In the genomic region with DNA sequence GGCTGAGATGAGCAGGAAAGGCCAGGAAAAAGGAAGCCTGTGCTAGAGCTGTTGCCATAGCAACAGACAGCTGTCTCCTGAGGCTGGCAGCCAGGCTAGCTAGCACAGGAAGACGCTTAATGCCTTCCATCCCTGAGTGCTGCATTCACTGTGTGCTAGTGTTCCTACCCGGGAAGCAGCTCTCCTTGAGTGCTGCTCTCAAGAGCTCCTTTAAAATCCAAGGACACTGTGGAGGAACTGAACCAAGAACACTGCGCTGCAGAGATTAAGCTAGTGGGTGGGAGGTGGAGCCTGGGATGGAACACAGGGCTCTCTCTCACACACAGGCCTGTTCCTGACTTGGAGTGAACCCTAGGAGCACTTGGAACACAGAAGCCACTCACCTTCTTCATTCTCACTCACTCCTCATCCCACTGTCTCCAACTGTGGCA, we compare ENCODE assay signal across 8 cellular contexts. TPM values are rescaled to one million over a fixed set of nuclear protein-coding genes. Genes with fewer than 3 reads are reported as not detected.
A peak's percentile ranks its signal among the peaks of the same experiment; 100 is the strongest.
DNase-seq lines count a peak whose midpoint lies in the region; ATAC-seq, FAIRE-seq and TF ChIP-seq lines count a peak whose summit lies in the region.

No MANE protein-coding gene starts in this region.

- H3K9me2 ChIP-seq in MM.1S (replicated peaks; ENCODE audit: insufficient read depth, low read length): no peaks in the 10 kb centered on the region

- H3K36me3 ChIP-seq in pancreas (no peaks in the 10 kb centered on the region), MM.1S (replicated peaks; ENCODE audit: insufficient read depth, low read length) (no peaks in the 10 kb centered on the region)

- intact Hi-C loops in pancreas (cut with DNase I): no loop called here

- TF ChIP-seq CTCF in fibroblast of the aortic adventitia (IDR thresholded peaks at IDR 0.05; ENCODE audit: insufficient read depth, low read length) (no peak), pancreas (IDR thresholded peaks at IDR 0.05) (no peak), MM.1S (IDR thresholded peaks at IDR 0.05; ENCODE audit: low read length) (no peak)

- no peaks in the 10 kb centered on the region for H4K20me1 ChIP-seq in MM.1S (ENCODE audit: insufficient read depth, low read length)

- H2AFZ ChIP-seq in MM.1S (ENCODE audit: low read length): no peak overlapping the region

- peak; percentile 73 for DNase-seq in A172 (ENCODE audit: low spot score)
- DNase-seq in H4 (ENCODE audit: low spot score): peak; percentile 59
- DNase-seq in fibroblast of the aortic adventitia (ENCODE audit: low read depth): peak; percentile 17
- no peak for DNase-seq in pancreas
- no peak for DNase-seq in SIG-M5 (lab: John Stamatoyannopoulos, UW)
- no peak for DNase-seq in MM.1S

- peak; percentile 99 for ATAC-seq in SK-N-SH treated with all-trans-retinoic acid at 6 μM for 48 hours
- peak in 3 of 4 donors; percentile 54 to 86 (median 72) for ATAC-seq in pancreas
- no peak for ATAC-seq in GM19463 (IDR thresholded peaks at IDR 0.05; ENCODE audit: unreplicated experiment)

- H3K9me3 ChIP-seq in pancreas: no peaks in the 10 kb centered on the region
- no peaks in the 10 kb centered on the region for H3K9me3 ChIP-seq in MM.1S (replicated peaks; ENCODE audit: insufficient read depth, low read length)

- H3K27me3 ChIP-seq in pancreas (no peaks in the 10 kb centered on the region), MM.1S (replicated peaks; ENCODE audit: insufficient read depth, low read length) (no peaks in the 10 kb centered on the region)

- no peaks in the 10 kb centered on the region for H3K79me2 ChIP-seq in MM.1S (ENCODE audit: low read length)

- 35 to 42% methylated on average over 3 of the region's 3 CpGs for WGBS in pancreas, 2 donors

- H3K4me2 ChIP-seq in MM.1S (ENCODE audit: low read depth, low read length): no peak overlapping the region

- H3K27ac ChIP-seq in pancreas (no peak overlapping the region), MM.1S (ENCODE audit: low read length) (no peak overlapping the region)

- H3K9ac ChIP-seq in MM.1S (ENCODE audit: low read length): no peak overlapping the region

- no peak for FAIRE-seq in pancreas (lab: Jason Lieb, UNC)

- no peaks in the 10 kb centered on the region for H3F3A ChIP-seq in MM.1S (ENCODE audit: insufficient read depth, low read length)

- H3K4me1 ChIP-seq in pancreas (no peaks in the 10 kb centered on the region), MM.1S (ENCODE audit: low read length) (no peaks in the 10 kb centered on the region)

- no peak overlapping the region for H3K4me3 ChIP-seq in fibroblast of the aortic adventitia (ENCODE audit: low read depth, low read length)
- H3K4me3 ChIP-seq in pancreas: no peak overlapping the region
- H3K4me3 ChIP-seq in MM.1S (ENCODE audit: low read length): no peak overlapping the region

TF ChIP-seq in SK-N-SH treated with all-trans-retinoic acid at 6 μM for 48 hours, 23 proteins besides CTCF, POLR2A, EP300 and RAD21:
- no peak for TF ChIP-seq ZNF70 (CRISPR knock-in tag; IDR thresholded peaks at IDR 0.05)
- no peak for TF ChIP-seq ARNTL (CRISPR knock-in tag; IDR thresholded peaks at IDR 0.05; ENCODE audit: borderline replicate concordance, low read depth)
- TF ChIP-seq ZFP3 (CRISPR knock-in tag; IDR thresholded peaks at IDR 0.05): no peak
- TF ChIP-seq BACH2 (CRISPR knock-in tag; IDR thresholded peaks at IDR 0.05; ENCODE audit: borderline replicate concordance): no peak
- TF ChIP-seq ZFP30 (CRISPR knock-in tag; IDR thresholded peaks at IDR 0.05): no peak
- TF ChIP-seq PPARA (CRISPR knock-in tag; IDR thresholded peaks at IDR 0.05; ENCODE audit: borderline replicate concordance): no peak
- no peak for TF ChIP-seq ESRRG (CRISPR knock-in tag; IDR thresholded peaks at IDR 0.05)
- no peak for TF ChIP-seq ZNF8 (CRISPR knock-in tag; IDR thresholded peaks at IDR 0.05)
- TF ChIP-seq, protein P1, sequence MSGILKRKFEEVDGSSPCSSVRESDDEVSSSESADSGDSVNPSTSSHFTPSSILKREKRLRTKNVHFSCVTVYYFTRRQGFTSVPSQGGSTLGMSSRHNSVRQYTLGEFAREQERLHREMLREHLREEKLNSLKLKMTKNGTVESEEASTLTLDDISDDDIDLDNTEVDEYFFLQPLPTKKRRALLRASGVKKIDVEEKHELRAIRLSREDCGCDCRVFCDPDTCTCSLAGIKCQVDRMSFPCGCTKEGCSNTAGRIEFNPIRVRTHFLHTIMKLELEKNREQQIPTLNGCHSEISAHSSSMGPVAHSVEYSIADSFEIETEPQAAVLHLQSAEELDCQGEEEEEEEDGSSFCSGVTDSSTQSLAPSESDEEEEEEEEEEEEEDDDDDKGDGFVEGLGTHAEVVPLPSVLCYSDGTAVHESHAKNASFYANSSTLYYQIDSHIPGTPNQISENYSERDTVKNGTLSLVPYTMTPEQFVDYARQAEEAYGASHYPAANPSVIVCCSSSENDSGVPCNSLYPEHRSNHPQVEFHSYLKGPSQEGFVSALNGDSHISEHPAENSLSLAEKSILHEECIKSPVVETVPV (CRISPR knock-in tag; IDR thresholded peaks at IDR 0.05): no peak
- TF ChIP-seq OSR1 (CRISPR knock-in tag; IDR thresholded peaks at IDR 0.05): no peak
- TF ChIP-seq, protein P2, sequence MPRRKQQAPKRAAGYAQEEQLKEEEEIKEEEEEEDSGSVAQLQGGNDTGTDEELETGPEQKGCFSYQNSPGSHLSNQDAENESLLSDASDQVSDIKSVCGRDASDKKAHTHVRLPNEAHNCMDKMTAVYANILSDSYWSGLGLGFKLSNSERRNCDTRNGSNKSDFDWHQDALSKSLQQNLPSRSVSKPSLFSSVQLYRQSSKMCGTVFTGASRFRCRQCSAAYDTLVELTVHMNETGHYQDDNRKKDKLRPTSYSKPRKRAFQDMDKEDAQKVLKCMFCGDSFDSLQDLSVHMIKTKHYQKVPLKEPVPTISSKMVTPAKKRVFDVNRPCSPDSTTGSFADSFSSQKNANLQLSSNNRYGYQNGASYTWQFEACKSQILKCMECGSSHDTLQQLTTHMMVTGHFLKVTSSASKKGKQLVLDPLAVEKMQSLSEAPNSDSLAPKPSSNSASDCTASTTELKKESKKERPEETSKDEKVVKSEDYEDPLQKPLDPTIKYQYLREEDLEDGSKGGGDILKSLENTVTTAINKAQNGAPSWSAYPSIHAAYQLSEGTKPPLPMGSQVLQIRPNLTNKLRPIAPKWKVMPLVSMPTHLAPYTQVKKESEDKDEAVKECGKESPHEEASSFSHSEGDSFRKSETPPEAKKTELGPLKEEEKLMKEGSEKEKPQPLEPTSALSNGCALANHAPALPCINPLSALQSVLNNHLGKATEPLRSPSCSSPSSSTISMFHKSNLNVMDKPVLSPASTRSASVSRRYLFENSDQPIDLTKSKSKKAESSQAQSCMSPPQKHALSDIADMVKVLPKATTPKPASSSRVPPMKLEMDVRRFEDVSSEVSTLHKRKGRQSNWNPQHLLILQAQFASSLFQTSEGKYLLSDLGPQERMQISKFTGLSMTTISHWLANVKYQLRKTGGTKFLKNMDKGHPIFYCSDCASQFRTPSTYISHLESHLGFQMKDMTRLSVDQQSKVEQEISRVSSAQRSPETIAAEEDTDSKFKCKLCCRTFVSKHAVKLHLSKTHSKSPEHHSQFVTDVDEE (CRISPR knock-in tag; IDR thresholded peaks at IDR 0.05): no peak
- no peak for TF ChIP-seq TCF4 (CRISPR knock-in tag; IDR thresholded peaks at IDR 0.05; ENCODE audit: borderline replicate concordance)
- TF ChIP-seq, protein P3, sequence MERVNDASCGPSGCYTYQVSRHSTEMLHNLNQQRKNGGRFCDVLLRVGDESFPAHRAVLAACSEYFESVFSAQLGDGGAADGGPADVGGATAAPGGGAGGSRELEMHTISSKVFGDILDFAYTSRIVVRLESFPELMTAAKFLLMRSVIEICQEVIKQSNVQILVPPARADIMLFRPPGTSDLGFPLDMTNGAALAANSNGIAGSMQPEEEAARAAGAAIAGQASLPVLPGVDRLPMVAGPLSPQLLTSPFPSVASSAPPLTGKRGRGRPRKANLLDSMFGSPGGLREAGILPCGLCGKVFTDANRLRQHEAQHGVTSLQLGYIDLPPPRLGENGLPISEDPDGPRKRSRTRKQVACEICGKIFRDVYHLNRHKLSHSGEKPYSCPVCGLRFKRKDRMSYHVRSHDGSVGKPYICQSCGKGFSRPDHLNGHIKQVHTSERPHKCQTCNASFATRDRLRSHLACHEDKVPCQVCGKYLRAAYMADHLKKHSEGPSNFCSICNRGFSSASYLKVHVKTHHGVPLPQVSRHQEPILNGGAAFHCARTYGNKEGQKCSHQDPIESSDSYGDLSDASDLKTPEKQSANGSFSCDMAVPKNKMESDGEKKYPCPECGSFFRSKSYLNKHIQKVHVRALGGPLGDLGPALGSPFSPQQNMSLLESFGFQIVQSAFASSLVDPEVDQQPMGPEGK (CRISPR knock-in tag; IDR thresholded peaks at IDR 0.05; ENCODE audit: borderline replicate concordance): no peak
- TF ChIP-seq ISL1 (CRISPR knock-in tag; IDR thresholded peaks at IDR 0.05): no peak
- no peak for TF ChIP-seq SNAI2 (CRISPR knock-in tag; IDR thresholded peaks at IDR 0.05)
- TF ChIP-seq RARB (CRISPR knock-in tag; IDR thresholded peaks at IDR 0.05): no peak
- no peak for TF ChIP-seq ZC3H10 (CRISPR knock-in tag; IDR thresholded peaks at IDR 0.05)
- TF ChIP-seq TOX (CRISPR knock-in tag; IDR thresholded peaks at IDR 0.05; ENCODE audit: borderline replicate concordance): no peak
- no peak for TF ChIP-seq ZNF565 (CRISPR knock-in tag; conservative IDR thresholded peaks at IDR 0.05; ENCODE audit: low read depth)

RNA-seq across cellular contexts. Expression of a gene that starts 53.5 kb away (rescaled TPM):
- total RNA-seq in A172 (2014; rRNA removed; shearing (Covaris generic)): 114 and 160 TPM in 2 replicates
- 9.0 and 10.6 TPM in 2 replicates for total RNA-seq in H4 (2014; rRNA removed; shearing (Covaris generic))
- total RNA-seq in fibroblast of the aortic adventitia (ENCODE audit: low replicate concordance) (0.90 TPM in 1 of 2 replicates, not detected in the other), pancreas (1 to 10 TPM in 4 of 6 donors, under 1 TPM in 2; 0.04 to 3.9 (median 2.3) TPM)
- under 1 TPM; 0.23 to 0.52 TPM for polyA plus RNA-seq in pancreas

Comparison
In these comparisons a context has a peak if more than half of its experiments do, and no peak if none do; other contexts are left out.
1. DNase-seq: peak in A172 (single experiment), H4 (single experiment) and fibroblast of the aortic adventitia (single experiment); none in pancreas (0 of 6), SIG-M5 (single experiment) and MM.1S (single experiment).